Comparison of ENCODE assay signal across 8 cellular contexts in genomic region chrX:155612312-155613224, GRCh38. TPM values are rescaled to one million over a fixed set of nuclear protein-coding genes. Genes with fewer than 3 reads are reported as not detected.
DNase-seq lines count a peak whose midpoint lies in the region; ATAC-seq and TF ChIP-seq lines count a peak whose summit lies in the region.

TSS of gene SPRY3 (plus strand) at chrX:155612586.
TSS of gene TMLHE (minus strand) at chrX:155612952. CDS start at chrX:155545276, 67,676 bp downstream.

- CTCF ChIA-PET in activated naive CD4-positive, alpha-beta T cell treated with anti-CD3 and anti-CD28 coated beads, Interleukin-2, amount 10 ng/mL, durations not matched to agents 7 days and 5 days (lab: Charles Lee): no interaction called here

- peaks cover 24% of the 10 kb centered on the region for H3K79me2 ChIP-seq in DOHH2 (ENCODE audit: control insufficient read depth, low read length)

- H3K4me1 Mint-ChIP-seq in activated naive CD4-positive, alpha-beta T cell treated with anti-CD3 and anti-CD28 coated beads, Interleukin-2, amount 10 ng/mL, durations not matched to agents 7 days and 5 days: peaks cover 13% of the 10 kb centered on the region

- peak; percentile 12 for DNase-seq in KG1 (lab: John Stamatoyannopoulos, UW)
- peak; percentile 67 to 70 for DNase-seq in SJCRH30
- peak; percentile 73 for DNase-seq in activated naive CD4-positive, alpha-beta T cell treated with anti-CD3 and anti-CD28 coated beads, Interleukin-2, amount 10 ng/mL, durations not matched to agents 7 days and 5 days
- DNase-seq in globus pallidus (ENCODE audit: low spot score): peak; percentile 46
- peak; percentile 73 to 80 for DNase-seq in suprapubic skin (ENCODE audit: low spot score in 2 of 2)

- 27% methylated on average over 26 of the region's 50 CpGs for WGBS in suprapubic skin

- H3K36me3 ChIP-seq in DOHH2 (ENCODE audit: control insufficient read depth, low read length): no peaks in the 10 kb centered on the region
- no peaks in the 10 kb centered on the region for H3K36me3 ChIP-seq in SJCRH30
- no peaks in the 10 kb centered on the region for H3K36me3 ChIP-seq in neutrophil
- no peaks in the 10 kb centered on the region for H3K36me3 ChIP-seq in suprapubic skin

- H3K4me3 Mint-ChIP-seq in activated naive CD4-positive, alpha-beta T cell treated with anti-CD3 and anti-CD28 coated beads, Interleukin-2, amount 10 ng/mL, durations not matched to agents 7 days and 5 days: peak within 1 kb of the TSS; percentile 87

- H3K27ac ChIP-seq in DOHH2 (ENCODE audit: low read depth, low read length): peak within 1 kb of the TSS; percentile 38
- H3K27ac ChIP-seq in SJCRH30: peak within 1 kb of the TSS; percentile 81
- H3K27ac ChIP-seq in neutrophil: peak within 1 kb of the TSS; percentile 89
- peak within 1 kb of the TSS; percentile 86 for H3K27ac ChIP-seq in suprapubic skin

- TF ChIP-seq POLR2A in suprapubic skin (IDR thresholded peaks at IDR 0.05): peak in 1 of 2 donors; percentile 14

- no peak for TF ChIP-seq EP300 in suprapubic skin (IDR thresholded peaks at IDR 0.05)

- H3K27me3 Mint-ChIP-seq in activated naive CD4-positive, alpha-beta T cell treated with anti-CD3 and anti-CD28 coated beads, Interleukin-2, amount 10 ng/mL, durations not matched to agents 7 days and 5 days: peaks cover 7% of the 10 kb centered on the region

- no peaks in the 10 kb centered on the region for H3K27me3 ChIP-seq in DOHH2 (ENCODE audit: control insufficient read depth, low read length)
- no peaks in the 10 kb centered on the region for H3K27me3 ChIP-seq in SJCRH30
- H3K27me3 ChIP-seq in neutrophil: no peaks in the 10 kb centered on the region
- no peaks in the 10 kb centered on the region for H3K27me3 ChIP-seq in suprapubic skin

- peak within 1 kb of the TSS; percentile 82 for H3K4me2 ChIP-seq in DOHH2 (ENCODE audit: low read length)

- no peaks in the 10 kb centered on the region for H4K20me1 ChIP-seq in DOHH2 (ENCODE audit: control insufficient read depth, insufficient read depth, low read depth, low read length)

- H3K4me1 ChIP-seq in DOHH2 (ENCODE audit: control insufficient read depth, low read length): peaks cover 14% of the 10 kb centered on the region; the same call in 1 of the 2 replicates
- H3K4me1 ChIP-seq in SJCRH30: no peaks in the 10 kb centered on the region
- peaks cover 12 to 18% of the 10 kb centered on the region in 2 experiments for H3K4me1 ChIP-seq in neutrophil (ENCODE audit: control insufficient read depth in 1 of 2, insufficient read depth in 1 of 2, low read depth in 1 of 2, low read length in 1 of 2)
- no peaks in the 10 kb centered on the region for H3K4me1 ChIP-seq in suprapubic skin

- H3K9me3 ChIP-seq in DOHH2 (ENCODE audit: control insufficient read depth, insufficient read depth, low read length): no peaks in the 10 kb centered on the region
- no peaks in the 10 kb centered on the region for H3K9me3 ChIP-seq in SJCRH30 (replicated peaks)
- no peaks in the 10 kb centered on the region for H3K9me3 ChIP-seq in neutrophil
- no peaks in the 10 kb centered on the region for H3K9me3 ChIP-seq in suprapubic skin

- H3K9me3 Mint-ChIP-seq in activated naive CD4-positive, alpha-beta T cell treated with anti-CD3 and anti-CD28 coated beads, Interleukin-2, amount 10 ng/mL, durations not matched to agents 7 days and 5 days: peaks cover 3% of the 10 kb centered on the region

- H3F3A ChIP-seq in DOHH2 (ENCODE audit: control insufficient read depth, insufficient read depth): no peaks in the 10 kb centered on the region

- H3K36me3 Mint-ChIP-seq in activated naive CD4-positive, alpha-beta T cell treated with anti-CD3 and anti-CD28 coated beads, Interleukin-2, amount 10 ng/mL, durations not matched to agents 7 days and 5 days: peaks cover 20% of the 10 kb centered on the region

- H3K4me3 ChIP-seq in DOHH2 (ENCODE audit: low read length) (peak within 1 kb of the TSS; percentile 86), SJCRH30 (peak within 1 kb of the TSS; percentile 81), neutrophil (ENCODE audit: low read depth in 1 of 2, low read length in 1 of 2) (peak within 1 kb of the TSS; percentile 72 to 78), suprapubic skin (peak within 1 kb of the TSS; percentile 60)

- H3K27ac Mint-ChIP-seq in activated naive CD4-positive, alpha-beta T cell treated with anti-CD3 and anti-CD28 coated beads, Interleukin-2, amount 10 ng/mL, durations not matched to agents 7 days and 5 days: peak within 1 kb of the TSS; percentile 95

- TF ChIP-seq CTCF in DOHH2 (IDR thresholded peaks at IDR 0.05; ENCODE audit: low read depth, low read length, poor library complexity, severe bottlenecking) (no peak), neutrophil (IDR thresholded peaks at IDR 0.05) (no peak), suprapubic skin (IDR thresholded peaks at IDR 0.05) (no peak)

- peak; percentile 94 for ATAC-seq in GM21737 (IDR thresholded peaks at IDR 0.05; ENCODE audit: unreplicated experiment)

- H3K9me2 ChIP-seq in DOHH2 (replicated peaks; ENCODE audit: control insufficient read depth, low read length): no peaks in the 10 kb centered on the region

RNA-seq across cellular contexts. Expression of gene SPRY3, which starts in this region (rescaled TPM):
- total RNA-seq in SJCRH30 (2014; rRNA removed; shearing (Covaris generic)): 0.24 and 0.25 TPM in 2 replicates
- under 1 TPM; 0.30 to 0.76 (median 0.54) TPM for total RNA-seq in suprapubic skin

RNA-seq across cellular contexts. Expression of gene TMLHE, which starts in this region (rescaled TPM):
- 13.3 and 13.5 TPM in 2 replicates for total RNA-seq in SJCRH30 (2014; rRNA removed; shearing (Covaris generic))
- total RNA-seq in suprapubic skin: 10 to 100 TPM in 3 of 4 donors, 1 to 10 TPM in 1; 8.5 to 15.2 (median 12.3) TPM

Comparison
In these comparisons a context has a peak if more than half of its experiments do, and no peak if none do; other contexts are left out.
1. Peak in every context shown above with its lines: DNase-seq, ATAC-seq, H3K4me3 ChIP-seq and H3K27ac ChIP-seq.
2. H3K27ac ChIP-seq: peak in every context shown above with its lines; median percentile 89 in neutrophil; 86 in suprapubic skin; 81 in SJCRH30; 38 in DOHH2.
3. DNase-seq: peak in every context shown above with its lines; median percentile 76 in suprapubic skin; 73 in activated naive CD4-positive, alpha-beta T cell treated with anti-CD3 and anti-CD28 coated beads, Interleukin-2, amount 10 ng/mL, durations not matched to agents 7 days and 5 days; 68 in SJCRH30; 46 in globus pallidus; 12 in KG1.